8 cellular contexts compared by ENCODE assay signal in the genomic region with DNA sequence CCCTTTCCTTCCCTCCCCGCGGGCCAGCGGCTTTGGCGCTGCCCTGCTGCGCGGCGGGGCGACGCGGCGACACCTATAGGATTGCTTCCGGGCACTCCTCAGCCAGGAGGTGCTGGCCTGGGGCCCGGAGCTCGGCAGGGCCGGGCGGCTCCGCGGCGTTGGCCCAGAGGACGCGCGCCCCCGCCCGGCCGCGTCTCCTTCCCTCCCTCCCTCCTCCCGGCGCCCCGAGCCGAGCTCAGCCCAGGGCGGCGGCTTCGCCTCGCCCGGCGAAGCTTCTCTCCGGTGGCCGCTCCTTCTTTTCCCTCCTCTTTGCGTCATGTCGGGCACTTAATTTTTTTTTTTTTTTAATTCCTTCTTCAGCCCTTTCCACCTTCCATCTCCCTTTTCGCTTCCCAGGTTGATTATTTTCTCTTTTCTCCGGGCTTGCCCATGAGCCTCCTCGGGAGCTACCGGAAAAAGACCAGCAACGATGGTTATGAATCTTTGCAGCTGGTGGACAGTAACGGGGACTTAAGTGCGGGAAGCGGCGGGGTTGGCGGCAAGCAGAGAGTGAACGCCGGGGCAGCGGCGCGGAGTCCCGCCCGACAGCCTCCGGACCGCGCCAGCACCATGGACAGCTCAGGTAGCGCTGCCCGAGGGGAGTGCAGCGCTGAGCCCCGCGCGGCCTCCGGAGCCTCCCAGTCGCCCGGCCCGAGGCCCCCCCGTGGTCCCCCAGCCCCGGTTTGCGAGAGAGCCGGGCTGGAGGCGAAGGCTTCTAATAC. TPM values are rescaled to one million over a fixed set of nuclear protein-coding genes. Genes with fewer than 3 reads are reported as not detected.
DNase-seq lines count a peak whose midpoint lies in the region; ATAC-seq and TF ChIP-seq lines count a peak whose summit lies in the region.

A gene (plus strand): TSS at position 227 of the 761 bp plus-strand sequence. CDS start 203 bp downstream, at position 430.

- H3K4me1 ChIP-seq in SK-N-SH (ENCODE audit: control insufficient read depth in 1 of 2, insufficient read depth in 2 of 2, low read depth in 1 of 2, low read length in 1 of 2) (peaks cover 0 to 2% of the 10 kb centered on the region in 2 experiments; a peak in 1 of 4 replicates), thoracic aorta (ENCODE audit: control insufficient read depth in 1 of 2, low read depth in 2 of 2) (peaks cover 0 to 11% of the 10 kb centered on the region in 2 donors)

- H3K9me3 ChIP-seq in SK-N-SH (no peaks in the 10 kb centered on the region), thoracic aorta (no peaks in the 10 kb centered on the region)

- POLR2A ChIA-PET in SK-N-SH (lab: Yijun Ruan, JAX): interaction anchor here (0.8 to 1.7 kb wide), 8 partner anchors 9 to 111 kb away, joined by 3 to 17 read pairs (median 4); a partner anchor contains a TSS

- H3K27me3 Mint-ChIP-seq in activated naive CD8-positive, alpha-beta T cell treated with anti-CD3 and anti-CD28 coated beads for 36 hours: peaks cover 61% of the 10 kb centered on the region
- H3K27me3 Mint-ChIP-seq in glutamatergic neuron (ENCODE audit: unreplicated experiment): peaks cover 8% of the 10 kb centered on the region

- H3F3A ChIP-seq in SK-N-SH (replicated peaks; ENCODE audit: insufficient read depth): no peaks in the 10 kb centered on the region

- H3K4me2 ChIP-seq in SK-N-SH: peak within 1 kb of the TSS; percentile 89

- H3K27me3 ChIP-seq in GM06990 (replicated peaks; ENCODE audit: control insufficient read depth, insufficient read depth, low read length): no peaks in the 10 kb centered on the region
- no peaks in the 10 kb centered on the region for H3K27me3 ChIP-seq in SK-N-SH (ENCODE audit: insufficient read depth)
- no peaks in the 10 kb centered on the region for H3K27me3 ChIP-seq in thoracic aorta (replicated peaks; ENCODE audit: insufficient read depth)

- H3K36me3 Mint-ChIP-seq in activated naive CD8-positive, alpha-beta T cell treated with anti-CD3 and anti-CD28 coated beads for 36 hours: no peaks in the 10 kb centered on the region
- H3K36me3 Mint-ChIP-seq in glutamatergic neuron (ENCODE audit: unreplicated experiment): no peaks in the 10 kb centered on the region

- 0 out of 2 replicates have a peak within 1 kb of the TSS, but pooled peaks have one; percentile 37 for H2AFZ ChIP-seq in SK-N-SH (ENCODE audit: low read depth)

- H3K27ac ChIP-seq in SK-N-SH (ENCODE audit: low read depth in 2 of 2, low read length in 1 of 2) (peak within 1 kb of the TSS in 1 of 2 experiments; percentile 77; a peak in 2 of 4 replicates), thoracic aorta (no peak within 1 kb of the TSS)

- H3K79me2 ChIP-seq in SK-N-SH (ENCODE audit: insufficient read depth): no peaks in the 10 kb centered on the region

- ATAC-seq in thoracic aorta (ENCODE audit: insufficient number of reproducible peaks, low FRiP score, low read depth): peak; percentile 88
- no peak for ATAC-seq in GM21515 (IDR thresholded peaks at IDR 0.05; ENCODE audit: unreplicated experiment)

- TF ChIP-seq EP300 in Ishikawa (IDR thresholded peaks at IDR 0.05; ENCODE audit: borderline replicate concordance): no peak
- TF ChIP-seq EP300 in SK-N-SH (IDR thresholded peaks at IDR 0.05; ENCODE audit: borderline replicate concordance in 1 of 2, low read depth in 1 of 2, low read length in 1 of 2): no peak

- CTCF ChIA-PET in SK-N-SH (lab: Yijun Ruan, JAX): interaction anchor here (0.6 to 2.9 kb wide), 13 partner anchors 10 to 378 kb away, joined by 3 to 15 read pairs (median 5); no protein-coding TSS in a partner anchor

- TF ChIP-seq CTCF in GM06990 (IDR thresholded peaks at IDR 0.05; ENCODE audit: insufficient read depth, low read length, poor library complexity, severe bottlenecking) (no peak), SK-N-SH (IDR thresholded peaks at IDR 0.05) (no peak), glutamatergic neuron (IDR thresholded peaks at IDR 0.05; ENCODE audit: partially characterized antibody, unreplicated experiment) (no peak), thoracic aorta (IDR thresholded peaks at IDR 0.05) (no peak)

- H3K9me3 Mint-ChIP-seq in activated naive CD8-positive, alpha-beta T cell treated with anti-CD3 and anti-CD28 coated beads for 36 hours: no peaks in the 10 kb centered on the region
- peaks cover 10% of the 10 kb centered on the region for H3K9me3 Mint-ChIP-seq in glutamatergic neuron (ENCODE audit: unreplicated experiment)

- WGBS in SK-N-SH (ENCODE audit: low lambda C conversion rate): 1% methylated on average over 41 of the region's 75 CpGs

- peak within 1 kb of the TSS; percentile 62 for H3K4me3 Mint-ChIP-seq in activated naive CD8-positive, alpha-beta T cell treated with anti-CD3 and anti-CD28 coated beads for 36 hours
- peak within 1 kb of the TSS; percentile 98 for H3K4me3 Mint-ChIP-seq in glutamatergic neuron (ENCODE audit: unreplicated experiment)

- TF ChIP-seq RAD21 in Ishikawa (IDR thresholded peaks at IDR 0.05; ENCODE audit: low read depth) (no peak), SK-N-SH (IDR thresholded peaks at IDR 0.05; ENCODE audit: low read length) (no peak)

- peaks cover 6% of the 10 kb centered on the region for H3K4me1 Mint-ChIP-seq in activated naive CD8-positive, alpha-beta T cell treated with anti-CD3 and anti-CD28 coated beads for 36 hours
- H3K4me1 Mint-ChIP-seq in glutamatergic neuron (ENCODE audit: low read depth, unreplicated experiment): peaks cover 15% of the 10 kb centered on the region

- no peak within 1 kb of the TSS for H3K27ac Mint-ChIP-seq in activated naive CD8-positive, alpha-beta T cell treated with anti-CD3 and anti-CD28 coated beads for 36 hours
- H3K27ac Mint-ChIP-seq in glutamatergic neuron (ENCODE audit: unreplicated experiment): peak within 1 kb of the TSS; percentile 98

- H3K9ac ChIP-seq in SK-N-SH: no peak within 1 kb of the TSS

- no peaks in the 10 kb centered on the region for H4K20me1 ChIP-seq in SK-N-SH (ENCODE audit: insufficient read depth)

- H3K36me3 ChIP-seq in GM06990 (ENCODE audit: control insufficient read depth, insufficient read depth, low read length) (no peaks in the 10 kb centered on the region), SK-N-SH (replicated peaks in 1 of 2; ENCODE audit: control insufficient read depth in 1 of 2, insufficient read depth in 2 of 2, low read length in 1 of 2) (no peaks in the 10 kb centered on the region), thoracic aorta (no peaks in the 10 kb centered on the region)

- DNase-seq in GM06990 (ENCODE audit: extremely low read depth, insufficient read length): peak; percentile 34
- DNase-seq in SK-N-SH: peak; percentile 87
- DNase-seq in activated naive CD8-positive, alpha-beta T cell treated with anti-CD3 and anti-CD28 coated beads for 36 hours: peak; percentile 72
- DNase-seq in glutamatergic neuron: peak; percentile 83
- peak; percentile 3 for DNase-seq in non-pigmented ciliary epithelial cell (ENCODE audit: low read depth)
- DNase-seq in thoracic aorta (ENCODE audit: low spot score): peak; percentile 2

- no peaks in the 10 kb centered on the region for H3K9me2 ChIP-seq in SK-N-SH

- no peak within 1 kb of the TSS for H3K4me3 ChIP-seq in GM06990 (replicated peaks; ENCODE audit: low read depth, low read length)
- peak within 1 kb of the TSS; percentile 45 to 62 for H3K4me3 ChIP-seq in SK-N-SH (ENCODE audit: low read depth in 2 of 2, low read length in 1 of 2)
- peak within 1 kb of the TSS; percentile 70 for H3K4me3 ChIP-seq in thoracic aorta

TF ChIP-seq in Ishikawa, 13 proteins besides CTCF, POLR2A, EP300 and RAD21 (continues in another document):
- TF ChIP-seq CEBPB (IDR thresholded peaks at IDR 0.05) (no peak), FOXM1 (IDR thresholded peaks at IDR 0.05; ENCODE audit: borderline replicate concordance, low read depth) (no peak), ZBTB7A (IDR thresholded peaks at IDR 0.05; ENCODE audit: low read depth) (peak; percentile 88; the same call in 1 of the 2 replicates), EGR1 (IDR thresholded peaks at IDR 0.05) (no peak), TEAD4 (IDR thresholded peaks at IDR 0.05) (peak; percentile 30; the same call in 1 of the 2 replicates)

TF ChIP-seq in SK-N-SH, 30 proteins besides CTCF, POLR2A, EP300 and RAD21 (continues in another document):
- TF ChIP-seq FOXM1 (IDR thresholded peaks at IDR 0.05; ENCODE audit: low read depth): no peak
- TF ChIP-seq, protein P1, sequence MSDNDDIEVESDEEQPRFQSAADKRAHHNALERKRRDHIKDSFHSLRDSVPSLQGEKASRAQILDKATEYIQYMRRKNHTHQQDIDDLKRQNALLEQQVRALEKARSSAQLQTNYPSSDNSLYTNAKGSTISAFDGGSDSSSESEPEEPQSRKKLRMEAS (IDR thresholded peaks at IDR 0.05; ENCODE audit: low read depth): peak; percentile 51; the same call in 1 of the 2 replicates
- TF ChIP-seq ELF1 (IDR thresholded peaks at IDR 0.05): no peak
- 0 out of 2 replicates have a peak, but pooled peaks have one; percentile 34 for TF ChIP-seq RCOR1 (IDR thresholded peaks at IDR 0.05; ENCODE audit: low read length)
- TF ChIP-seq SIN3A (IDR thresholded peaks at IDR 0.05; ENCODE audit: borderline replicate concordance, low read depth, low read length): peak; percentile 51; the same call in 1 of the 2 replicates
- no peak for TF ChIP-seq RFX5 (IDR thresholded peaks at IDR 0.05; ENCODE audit: low read length)

RNA-seq across cellular contexts. Expression of the gene that starts here (rescaled TPM):
- polyA plus RNA-seq in SK-N-SH (2012; rRNA removed): 1.9 and 2.5 TPM in 2 replicates
- polyA plus RNA-seq in SK-N-SH (2012; cell fraction: cytosol; rRNA removed): 1.9 and 2.1 TPM in 2 replicates
- 1.8 and 3.2 TPM in 2 replicates for polyA plus RNA-seq in SK-N-SH (2012; cell fraction: nucleus; rRNA removed)
- 1 to 10 TPM; 1.9 TPM for total RNA-seq in activated naive CD8-positive, alpha-beta T cell treated with anti-CD3 and anti-CD28 coated beads for 36 hours
- total RNA-seq in glutamatergic neuron (ENCODE audit: unreplicated experiment) (54.6 TPM), thoracic aorta (1 to 10 TPM; 3.7 TPM)

Comparison
In these comparisons a context has a peak if more than half of its experiments do, and no peak if none do; other contexts are left out.
1. RNA of the gene that starts here (total RNA-seq): 54.6 TPM in glutamatergic neuron (single experiment); 3.7 TPM in thoracic aorta and 1.9 TPM in activated naive CD8-positive, alpha-beta T cell treated with anti-CD3 and anti-CD28 coated beads for 36 hours; every median in the first group is over 10 times any median in the second.
2. DNase-seq: peak in every context shown above with its lines; median percentile 87 in SK-N-SH; 83 in glutamatergic neuron; 72 in activated naive CD8-positive, alpha-beta T cell treated with anti-CD3 and anti-CD28 coated beads for 36 hours; 34 in GM06990; 3 in non-pigmented ciliary epithelial cell; 2 in thoracic aorta.